9 cellular contexts compared by ENCODE assay signal in genomic region chr11:67613960-67614715, GRCh38. TPM values are rescaled to one million over a fixed set of nuclear protein-coding genes. Genes with fewer than 3 reads are reported as not detected.
DNase-seq lines count a peak whose midpoint lies in the region; ATAC-seq and TF ChIP-seq lines count a peak whose summit lies in the region.
"Had no signal": no experiment of that assay in that cellular context is flagged by ENCODE, and none has a peak within 500 bp of the region (broad histone marks: within the 10 kb centered on the region; RNA-seq: fewer than 3 reads in every experiment).

No MANE protein-coding gene starts in this region.

- peak overlapping the region; percentile 81 to 86 for H3K4me3 Mint-ChIP-seq in activated T-cell treated with anti-CD3 and anti-CD28 coated beads, Interleukin-2, amount 50 U/mL, for 72 hours

- H3K27ac ChIP-seq in foreskin keratinocyte (peak overlapping the region; percentile 66), psoas muscle (peak overlapping the region; percentile 30), upper lobe of right lung (peak overlapping the region; percentile 84)

- TF ChIP-seq CTCF in foreskin keratinocyte (conservative IDR thresholded peaks at IDR 0.05) (peak; percentile 61), psoas muscle (IDR thresholded peaks at IDR 0.05) (peak; percentile 66), upper lobe of right lung (IDR thresholded peaks at IDR 0.05) (peak; percentile 69)

- H3K36me3 Mint-ChIP-seq in activated T-cell treated with anti-CD3 and anti-CD28 coated beads, Interleukin-2, amount 50 U/mL, for 72 hours (ENCODE audit: insufficient read depth in 2 of 2) = peaks cover 0 to 6% of the 10 kb centered on the region in 2 donors

- 10 to 19% (median 13%) methylated on average over 22 to 23 of the region's 23 CpGs for WGBS in psoas muscle, 3 donors

- H3K27me3 ChIP-seq in foreskin keratinocyte (peaks cover 18% of the 10 kb centered on the region), psoas muscle (ENCODE audit: insufficient read depth in 3 of 3, low read length in 2 of 3) (peaks cover 0 to 8% (median 0%) of the 10 kb centered on the region in 3 donors), upper lobe of right lung (no peaks in the 10 kb centered on the region)

- H3K36me3 ChIP-seq in psoas muscle (ENCODE audit: insufficient read depth in 1 of 2, low read depth in 1 of 2) (peaks cover 8 to 45% of the 10 kb centered on the region in 2 donors), upper lobe of right lung (peaks cover 35% of the 10 kb centered on the region)

- no peaks in the 10 kb centered on the region for H3K4me1 ChIP-seq in foreskin keratinocyte
- peaks cover 4% of the 10 kb centered on the region for H3K4me1 ChIP-seq in psoas muscle
- peaks cover 13% of the 10 kb centered on the region for H3K4me1 ChIP-seq in upper lobe of right lung

- peak overlapping the region; percentile 97 for H3K27ac Mint-ChIP-seq in activated T-cell treated with anti-CD3 and anti-CD28 coated beads, Interleukin-2, amount 50 U/mL, for 72 hours

- DNase-seq in AG20443 (ENCODE audit: low spot score) (peak; percentile 75), foreskin keratinocyte (peak; percentile 60 to 69), psoas muscle (peak; percentile 62 to 83), upper lobe of right lung (peak; percentile 85)
- DNase-seq in activated T-cell treated with anti-CD3 and anti-CD28 coated beads, Interleukin-2, amount 50 U/mL, for 72 hours = peak; percentile 85 to 86

- no peaks in the 10 kb centered on the region for H3K9me3 Mint-ChIP-seq in activated T-cell treated with anti-CD3 and anti-CD28 coated beads, Interleukin-2, amount 50 U/mL, for 72 hours

- no peaks in the 10 kb centered on the region for H3K27me3 Mint-ChIP-seq in activated T-cell treated with anti-CD3 and anti-CD28 coated beads, Interleukin-2, amount 50 U/mL, for 72 hours (ENCODE audit: low read depth)

- H3K4me1 Mint-ChIP-seq in activated T-cell treated with anti-CD3 and anti-CD28 coated beads, Interleukin-2, amount 50 U/mL, for 72 hours (ENCODE audit: low read depth) = peaks cover 43% of the 10 kb centered on the region

- H3K4me3 ChIP-seq in psoas muscle = peak overlapping the region; percentile 53
- H3K4me3 ChIP-seq in upper lobe of right lung = peak overlapping the region; percentile 42

- intact Hi-C loops in psoas muscle (cut with DNase I) = no loop called here
- intact Hi-C loops in upper lobe of right lung (cut with DNase I) = no loop called here

- H3K9me3 ChIP-seq in psoas muscle (no peaks in the 10 kb centered on the region), upper lobe of right lung (no peaks in the 10 kb centered on the region)

- ATAC-seq in GM18868 (IDR thresholded peaks at IDR 0.05; ENCODE audit: unreplicated experiment) (peak; percentile 82), HG03103 (IDR thresholded peaks at IDR 0.05; ENCODE audit: low read depth, unreplicated experiment) (peak; percentile 69), foreskin keratinocyte (peak; percentile 79), psoas muscle (peak; percentile 54 to 79 (median 61)), upper lobe of right lung (peak; percentile 78)
- peak; percentile 89 to 90 for ATAC-seq in activated T-cell treated with anti-CD3 and anti-CD28 coated beads, Interleukin-2, amount 50 U/mL, for 72 hours (replicated peaks in 1 of 2)

TF ChIP-seq in PFSK-1, 5 proteins besides CTCF, POLR2A, EP300 and RAD21:
- TF ChIP-seq TAF1 (IDR thresholded peaks at IDR 0.05; ENCODE audit: borderline replicate concordance, insufficient read depth, low read length) (no peak), POLR2AphosphoS5 (IDR thresholded peaks at IDR 0.05; ENCODE audit: low read depth, low read length) (0 out of 2 replicates have a peak, but pooled peaks have one; percentile 18)

RNA-seq across cellular contexts. Expression of gene NDUFV1, which starts 7.4 kb away (rescaled TPM):
- 572 TPM for polyA plus RNA-seq in PFSK-1 (2012; ENCODE audit: insufficient read length, low read depth)
- total RNA-seq in activated T-cell treated with anti-CD3 and anti-CD28 coated beads, Interleukin-2, amount 50 U/mL, for 72 hours = 100 to 1,000 TPM; 220 to 244 TPM
- total RNA-seq in foreskin keratinocyte = 164 and 179 TPM in 2 replicates
- polyA plus RNA-seq in foreskin keratinocyte = 160 and 169 TPM in 2 replicates
- total RNA-seq in psoas muscle = 100 to 1,000 TPM; 250 to 413 (median 364) TPM
- polyA plus RNA-seq in psoas muscle = 100 to 1,000 TPM; 248 to 340 (median 287) TPM
- total RNA-seq in upper lobe of right lung = 141 TPM

RNA-seq across cellular contexts. Expression of gene NUDT8, which starts 15.6 kb away (rescaled TPM):
- 11.9 TPM for polyA plus RNA-seq in PFSK-1 (2012; ENCODE audit: insufficient read length, low read depth)
- total RNA-seq in activated T-cell treated with anti-CD3 and anti-CD28 coated beads, Interleukin-2, amount 50 U/mL, for 72 hours = 10 to 100 TPM; 19.6 to 24.6 TPM
- total RNA-seq in foreskin keratinocyte (6.3 and 7.2 TPM in 2 replicates), psoas muscle (10 to 100 TPM; 19.0 to 37.0 (median 31.8) TPM), upper lobe of right lung (12.2 TPM)
- polyA plus RNA-seq in foreskin keratinocyte (11.0 and 11.6 TPM in 2 replicates), psoas muscle (10 to 100 TPM; 28.5 to 52.2 (median 48.9) TPM)

RNA-seq across cellular contexts. Expression of gene TBX10, which starts 25.4 kb away (rescaled TPM):
- not detected for polyA plus RNA-seq in PFSK-1 (2012; ENCODE audit: insufficient read length, low read depth)
- total RNA-seq in activated T-cell treated with anti-CD3 and anti-CD28 coated beads, Interleukin-2, amount 50 U/mL, for 72 hours = not detected
- total RNA-seq in foreskin keratinocyte = not detected in 2 replicates
- polyA plus RNA-seq in foreskin keratinocyte = not detected in 2 replicates
- total RNA-seq in psoas muscle = not detected
- under 1 TPM in 1 of 3 donors, not detected in 2; 0.01 TPM for polyA plus RNA-seq in psoas muscle
- total RNA-seq in upper lobe of right lung = not detected
- total RNA-seq: T-helper 2 cell treated with Interferon-gamma antibody and Interleukin-4, amounts not matched to agents 100 ng/mL and 5 ng/mL, for 36 hours had no signal

RNA-seq across cellular contexts. Expression of gene GSTP1, which starts 30.5 kb away (rescaled TPM):
- polyA plus RNA-seq in PFSK-1 (2012; ENCODE audit: insufficient read length, low read depth) = 706 TPM
- total RNA-seq in activated T-cell treated with anti-CD3 and anti-CD28 coated beads, Interleukin-2, amount 50 U/mL, for 72 hours = 100 to 1,000 TPM; 199 to 215 TPM
- total RNA-seq in foreskin keratinocyte (1,696 and 1,959 TPM in 2 replicates), psoas muscle (100 to 1,000 TPM; 224 to 364 (median 274) TPM), upper lobe of right lung (751 TPM)
- polyA plus RNA-seq in foreskin keratinocyte (2,595 and 2,779 TPM in 2 replicates), psoas muscle (100 to 1,000 TPM; 279 to 410 (median 383) TPM)

RNA-seq across cellular contexts. Expression of gene ACY3, which starts 36.4 kb away (rescaled TPM):
- not detected for polyA plus RNA-seq in PFSK-1 (2012; ENCODE audit: insufficient read length, low read depth)
- total RNA-seq in activated T-cell treated with anti-CD3 and anti-CD28 coated beads, Interleukin-2, amount 50 U/mL, for 72 hours = under 1 TPM; 0.30 to 0.31 TPM
- not detected in 2 replicates for total RNA-seq in foreskin keratinocyte
- polyA plus RNA-seq in foreskin keratinocyte = not detected in 2 replicates
- total RNA-seq in psoas muscle = not detected
- polyA plus RNA-seq in psoas muscle = under 1 TPM in 1 of 3 donors, not detected in 2; 0.04 TPM
- total RNA-seq in upper lobe of right lung = 0.32 TPM

Comparison
In these comparisons a context has a peak if more than half of its experiments do, and no peak if none do; other contexts are left out.
1. Peak in every context shown above with its lines: DNase-seq, ATAC-seq, H3K4me3 ChIP-seq and H3K27ac ChIP-seq.
2. H3K27ac ChIP-seq: peak in every context shown above with its lines; median percentile 84 in upper lobe of right lung; 66 in foreskin keratinocyte; 30 in psoas muscle.